Comparison of ENCODE assay signal across 11 cellular contexts in genomic region chr2:113895301-113895700, GRCh38. TPM values are rescaled to one million over a fixed set of nuclear protein-coding genes. Genes with fewer than 3 reads are reported as not detected.
DNase-seq lines count a peak whose midpoint lies in the region; ATAC-seq and TF ChIP-seq lines count a peak whose summit lies in the region.
"Had no signal": no experiment of that assay in that cellular context is flagged by ENCODE, and none has a peak within 500 bp of the region (broad histone marks: within the 10 kb centered on the region; RNA-seq: fewer than 3 reads in every experiment).

No MANE protein-coding gene starts in this region.

- H3K27ac Mint-ChIP-seq in Calu3 (ENCODE audit: unreplicated experiment) (peak overlapping the region; percentile 57), naive B cell (peak overlapping the region in 5 of 6 donors; percentile 33 to 94 (median 60))
- H3K27ac Mint-ChIP-seq in activated T-helper 2 cell treated with anti-CD3 and anti-CD28 coated beads, Interferon-gamma antibody, Interleukin-2, Interleukin-4, amounts not matched to agents 10 μg/mL and 5 μg/mL and 100 μg/mL, durations not matched to agents 14 hours and 24 hours and 36 hours = peak overlapping the region; percentile 81

- intact Hi-C loops in Calu3 (cut with micrococcal nuclease; ENCODE audit: unreplicated experiment) = loop anchor here (10.0 kb wide), 1 partner anchor 660 kb away; no protein-coding TSS in a partner anchor
- intact Hi-C loops in activated T-helper 2 cell treated with anti-CD3 and anti-CD28 coated beads, Interferon-gamma antibody, Interleukin-2, Interleukin-4, amounts not matched to agents 10 μg/mL and 5 μg/mL and 100 μg/mL, durations not matched to agents 14 hours and 24 hours and 36 hours (cut with micrococcal nuclease) = loop anchor here (2.0 kb wide), 1 partner anchor 16 kb away; no protein-coding TSS in a partner anchor

- no peaks in the 10 kb centered on the region for H3K9me3 Mint-ChIP-seq in Calu3 (ENCODE audit: low read depth, unreplicated experiment)
- no peaks in the 10 kb centered on the region for H3K9me3 Mint-ChIP-seq in activated T-helper 2 cell treated with anti-CD3 and anti-CD28 coated beads, Interferon-gamma antibody, Interleukin-2, Interleukin-4, amounts not matched to agents 10 μg/mL and 5 μg/mL and 100 μg/mL, durations not matched to agents 14 hours and 24 hours and 36 hours
- no peaks in the 10 kb centered on the region for H3K9me3 Mint-ChIP-seq in naive B cell

- peaks cover 54% of the 10 kb centered on the region for H3K36me3 Mint-ChIP-seq in Calu3 (ENCODE audit: insufficient read depth, unreplicated experiment)
- H3K36me3 Mint-ChIP-seq in activated T-helper 2 cell treated with anti-CD3 and anti-CD28 coated beads, Interferon-gamma antibody, Interleukin-2, Interleukin-4, amounts not matched to agents 10 μg/mL and 5 μg/mL and 100 μg/mL, durations not matched to agents 14 hours and 24 hours and 36 hours (ENCODE audit: low read depth) = peaks cover 71% of the 10 kb centered on the region
- H3K36me3 Mint-ChIP-seq in naive B cell = peaks cover 8 to 10% of the 10 kb centered on the region in 2 donors

- ATAC-seq in naive B cell (ENCODE audit: low read depth in 2 of 2) = no peak
- no peak for ATAC-seq in GM21528 (IDR thresholded peaks at IDR 0.05; ENCODE audit: low FRiP score, unreplicated experiment)

- CTCF ChIA-PET in Calu3 (lab: Charles Lee) = no interaction called here

- H3K4me3 Mint-ChIP-seq in Calu3 (ENCODE audit: low read depth, unreplicated experiment) (peak overlapping the region; percentile 90), naive B cell (peak overlapping the region in 6 of 8 donors; percentile 9 to 96 (median 77))
- peak overlapping the region; percentile 98 for H3K4me3 Mint-ChIP-seq in activated T-helper 2 cell treated with anti-CD3 and anti-CD28 coated beads, Interferon-gamma antibody, Interleukin-2, Interleukin-4, amounts not matched to agents 10 μg/mL and 5 μg/mL and 100 μg/mL, durations not matched to agents 14 hours and 24 hours and 36 hours (ENCODE audit: low read depth)

- H3K4me3 ChIP-seq in HL-60 (replicated peaks; ENCODE audit: insufficient read depth, low read length) = peak overlapping the region; percentile 44; the same call in 1 of the 2 replicates
- H3K4me3 ChIP-seq: SJCRH30 had no signal

- TF ChIP-seq CTCF in Calu3 (IDR thresholded peaks at IDR 0.05; ENCODE audit: unreplicated experiment) (no peak), HL-60 (IDR thresholded peaks at IDR 0.05; ENCODE audit: insufficient read depth, low read length) (no peak)

- peaks cover 73% of the 10 kb centered on the region for H3K4me1 Mint-ChIP-seq in Calu3 (ENCODE audit: low read depth, unreplicated experiment)
- H3K4me1 Mint-ChIP-seq in activated T-helper 2 cell treated with anti-CD3 and anti-CD28 coated beads, Interferon-gamma antibody, Interleukin-2, Interleukin-4, amounts not matched to agents 10 μg/mL and 5 μg/mL and 100 μg/mL, durations not matched to agents 14 hours and 24 hours and 36 hours (ENCODE audit: low read depth) = peaks cover 79% of the 10 kb centered on the region
- H3K4me1 Mint-ChIP-seq in naive B cell = peaks cover 72 to 82% (median 79%) of the 10 kb centered on the region in 3 donors

- no peaks in the 10 kb centered on the region for H3K27me3 ChIP-seq in HL-60 (ENCODE audit: insufficient read depth, poor library complexity, severe bottlenecking)
- H3K27me3 ChIP-seq: SJCRH30 had no signal

- peak overlapping the region; percentile 99 for H3K27ac ChIP-seq in HL-60 (replicated peaks)
- H3K27ac ChIP-seq: SJCRH30 had no signal

- DNase-seq in Calu3 (no peak), HL-60 (ENCODE audit: low read depth in 1 of 2, low spot score in 1 of 2) (no peak), naive B cell (no peak), medulla oblongata (ENCODE audit: extremely low spot score) (no peak), NCI-H2196 treated with DMSO at 0.1 percent for 48 hours (lab: John Stamatoyannopoulos, UW; ENCODE audit: unreplicated experiment) (no peak), foreskin melanocyte (no peak)
- no peak for DNase-seq in activated T-helper 2 cell treated with anti-CD3 and anti-CD28 coated beads, Interferon-gamma antibody, Interleukin-2, Interleukin-4, amounts not matched to agents 10 μg/mL and 5 μg/mL and 100 μg/mL, durations not matched to agents 14 hours and 24 hours and 36 hours (ENCODE audit: low spot score)
- DNase-seq: NCI-H2107; SJCRH30; stimulated activated naive CD4-positive, alpha-beta T cell had no signal

- BruUV-seq in Calu3 (replicated peaks; lab: Mats Ljungman, UMichigan) = no TSS peak

- no peaks in the 10 kb centered on the region for H3K27me3 Mint-ChIP-seq in Calu3 (ENCODE audit: unreplicated experiment)
- H3K27me3 Mint-ChIP-seq in activated T-helper 2 cell treated with anti-CD3 and anti-CD28 coated beads, Interferon-gamma antibody, Interleukin-2, Interleukin-4, amounts not matched to agents 10 μg/mL and 5 μg/mL and 100 μg/mL, durations not matched to agents 14 hours and 24 hours and 36 hours (ENCODE audit: low read depth) = no peaks in the 10 kb centered on the region
- H3K27me3 Mint-ChIP-seq in naive B cell = no peaks in the 10 kb centered on the region

RNA-seq across cellular contexts. Expression of gene ACTR3, which starts 5.4 kb away (rescaled TPM):
- total RNA-seq in Calu3 (2022) = 277 and 296 TPM in 2 replicates
- 521 and 530 TPM in 2 replicates for total RNA-seq in activated T-helper 2 cell treated with anti-CD3 and anti-CD28 coated beads, Interferon-gamma antibody, Interleukin-2, Interleukin-4, amounts not matched to agents 10 μg/mL and 5 μg/mL and 100 μg/mL, durations not matched to agents 14 hours and 24 hours and 36 hours
- 100 to 1,000 TPM; 434 to 548 (median 492) TPM for polyA plus RNA-seq in naive B cell (ENCODE audit: low read depth in 6 of 6)
